ENCODE assay signal across 1 cellular context in the genomic region with DNA sequence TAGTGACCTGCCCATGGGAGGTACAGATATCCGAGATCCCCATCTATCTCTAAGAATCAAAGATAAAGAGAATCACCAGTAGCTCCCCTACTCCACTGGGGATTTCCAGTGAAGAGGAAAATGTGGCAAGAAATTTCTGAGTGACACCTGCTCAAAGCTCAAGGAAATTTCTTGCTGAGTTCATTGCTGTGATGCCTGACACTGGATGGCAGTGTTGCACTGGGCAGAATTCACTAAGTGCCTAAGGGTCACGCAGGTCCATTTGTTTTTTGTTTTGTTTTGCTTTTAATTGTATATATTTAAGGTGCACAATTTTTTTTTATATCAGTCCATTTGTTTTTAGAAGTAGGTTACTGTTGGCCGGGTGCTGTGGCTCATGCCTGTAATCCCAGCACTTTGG.
TF ChIP-seq lines count a peak whose summit lies in the region.

No MANE protein-coding gene starts in this region.

TF ChIP-seq in GM23338, 12 proteins besides CTCF, POLR2A, EP300 and RAD21 (continued from another document):
- TF ChIP-seq ZNF462 (CRISPR knock-in tag; IDR thresholded peaks at IDR 0.05) (no peak), JUNB (IDR thresholded peaks at IDR 0.05; ENCODE audit: unreplicated experiment) (no peak)
TF ChIP-seq in GM23338: peak in this region for 0.
